ENCODE assay signal across 23 cellular contexts in the genomic region with DNA sequence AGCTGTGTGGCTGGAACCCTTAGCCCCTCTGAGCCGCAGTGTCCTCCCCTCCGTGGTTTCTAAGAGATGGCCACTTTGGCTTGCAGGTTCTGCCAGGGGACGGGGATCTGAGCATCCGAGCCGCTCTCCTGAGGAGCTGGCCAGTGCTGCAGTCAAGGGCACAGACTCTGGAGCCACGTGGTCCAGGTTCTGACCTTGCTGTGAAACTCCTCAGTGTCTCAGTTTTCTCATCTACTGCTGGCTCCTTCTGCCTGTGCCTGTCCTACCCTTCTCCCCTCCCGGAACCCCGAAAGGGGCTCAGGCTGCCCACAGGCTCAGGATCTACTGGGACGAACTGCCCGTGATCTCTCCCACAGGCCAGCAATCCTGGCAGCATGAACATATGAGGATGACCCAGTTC.
A peak's percentile ranks its signal among the peaks of the same experiment; 100 is the strongest.
DNase-seq lines count a peak whose midpoint lies in the region; ATAC-seq, FAIRE-seq and TF ChIP-seq lines count a peak whose summit lies in the region.
"Had no signal": no experiment of that assay in that cellular context is flagged by ENCODE, and none has a peak within 500 bp of the region (broad histone marks: within the 10 kb centered on the region; RNA-seq: fewer than 3 reads in every experiment).

No MANE protein-coding gene starts in this region.

- H3K14ac ChIP-seq in H1 (ENCODE audit: insufficient read length), result no peak overlapping the region

- no peak overlapping the region for H4K5ac ChIP-seq in H1 (ENCODE audit: insufficient read length, low read depth, low read length)

- no peak overlapping the region for H3K56ac ChIP-seq in H1 (replicated peaks; ENCODE audit: insufficient read length, low read depth, low read length)

- H3K23ac ChIP-seq in H1 (ENCODE audit: insufficient read length), result no peak overlapping the region

- H3K4ac ChIP-seq in H1 (replicated peaks; ENCODE audit: insufficient read length, low read depth, low read length), result no peak overlapping the region

- no peak for TF ChIP-seq POLR2A in H1 (IDR thresholded peaks at IDR 0.05; ENCODE audit: control extremely low read depth in 1 of 2, low read depth in 2 of 2, low read length in 2 of 2)
- TF ChIP-seq POLR2A in testis (IDR thresholded peaks at IDR 0.05), result no peak
- TF ChIP-seq POLR2A in gastroesophageal sphincter (IDR thresholded peaks at IDR 0.05), result no peak

- no peaks in the 10 kb centered on the region for H3K36me3 Mint-ChIP-seq in activated naive CD4-positive, alpha-beta T cell treated with anti-CD3 and anti-CD28 coated beads, Interleukin-2, amount 50 U/mL, for 24 hours
- H3K36me3 Mint-ChIP-seq in activated naive CD4-positive, alpha-beta T cell treated with anti-CD3 and anti-CD28 coated beads, Interleukin-2, amount 50 U/mL, for 72 hours, result no peaks in the 10 kb centered on the region
- H3K36me3 Mint-ChIP-seq in neural progenitor cell, result peaks cover 9% of the 10 kb centered on the region
- H3K36me3 Mint-ChIP-seq: CD8-positive, alpha-beta T cell had no signal

- no peak overlapping the region for H2BK20ac ChIP-seq in H1 (ENCODE audit: low read length)

- H3K4me1 Mint-ChIP-seq in activated naive CD4-positive, alpha-beta T cell treated with anti-CD3 and anti-CD28 coated beads, Interleukin-2, amount 50 U/mL, for 24 hours, result peaks cover 14% of the 10 kb centered on the region
- peaks cover 28% of the 10 kb centered on the region for H3K4me1 Mint-ChIP-seq in neural progenitor cell
- H3K4me1 Mint-ChIP-seq: B cell had no signal

- FAIRE-seq in H1 (lab: Jason Lieb, UNC), result no peak
- FAIRE-seq: A549, D721Med, G401.6, GM19239 had no signal

- H3K27ac Mint-ChIP-seq in activated naive CD4-positive, alpha-beta T cell treated with anti-CD3 and anti-CD28 coated beads, Interleukin-2, amount 50 U/mL, for 24 hours, result peak overlapping the region; percentile 76
- H3K27ac Mint-ChIP-seq in activated naive CD4-positive, alpha-beta T cell treated with anti-CD3 and anti-CD28 coated beads, Interleukin-2, amount 50 U/mL, for 72 hours, result no peak overlapping the region
- H3K27ac Mint-ChIP-seq in neural progenitor cell, result peak overlapping the region; percentile 33
- H3K27ac Mint-ChIP-seq: B cell; CD4-positive, alpha-beta T cell; CD8-positive, alpha-beta T cell had no signal

- no peak overlapping the region for H2AFZ ChIP-seq in H1 (ENCODE audit: low read length)
- H2AFZ ChIP-seq in neural progenitor cell (replicated peaks), result no peak overlapping the region

- H3K27me3 ChIP-seq in H1 (replicated peaks in 1 of 4; ENCODE audit: control insufficient read depth in 3 of 4, extremely low read depth in 1 of 4, insufficient read depth in 3 of 4, low read length in 3 of 4) (no peaks in the 10 kb centered on the region; a peak in 3 of 7 replicates), neural progenitor cell (no peaks in the 10 kb centered on the region), testis (no peaks in the 10 kb centered on the region), gastroesophageal sphincter (no peaks in the 10 kb centered on the region)

- no peaks in the 10 kb centered on the region for H3F3A ChIP-seq in neural progenitor cell (ENCODE audit: low read depth)

- TF ChIP-seq RAD21 in H1 (IDR thresholded peaks at IDR 0.05 in 1 of 2, conservative IDR thresholded peaks at IDR 0.05 in 1 of 2; ENCODE audit: low read depth in 2 of 2, low read length in 2 of 2), result no peak

- H3K79me1 ChIP-seq in H1 (ENCODE audit: low read depth, low read length), result no peaks in the 10 kb centered on the region

- POLR2A ChIA-PET in H1 (lab: Charles Lee; ENCODE audit: partially characterized antibody), result no interaction called here

- H2AK5ac ChIP-seq in H1 (ENCODE audit: low read depth, low read length), result no peak overlapping the region

- no peak overlapping the region for H2BK12ac ChIP-seq in H1 (ENCODE audit: low read depth, low read length)

- intact Hi-C loops in testis (cut with DNase I; ENCODE audit: low total_unique reads), result no loop called here

- CTCF ChIA-PET in H1 (lab: Charles Lee; ENCODE audit: partially characterized antibody), result interaction anchor here (1.6 to 13.0 kb wide), 4 partner anchors 19 to 94 kb away, joined by 6 to 173 read pairs (median 67); no protein-coding TSS in a partner anchor

- no peak overlapping the region for H3K4me3 Mint-ChIP-seq in activated naive CD4-positive, alpha-beta T cell treated with anti-CD3 and anti-CD28 coated beads, Interleukin-2, amount 50 U/mL, for 24 hours
- no peak overlapping the region for H3K4me3 Mint-ChIP-seq in neural progenitor cell
- H3K4me3 Mint-ChIP-seq: B cell; CD4-positive, alpha-beta T cell; CD8-positive, alpha-beta T cell had no signal

- H3K4me1 ChIP-seq in H1 (replicated peaks in 1 of 4; ENCODE audit: control insufficient read depth in 3 of 4, insufficient read depth in 4 of 4, low read length in 3 of 4) (no peaks in the 10 kb centered on the region), neural progenitor cell (no peaks in the 10 kb centered on the region), testis (peaks cover 4% of the 10 kb centered on the region), gastroesophageal sphincter (peaks cover 0 to 9% (median 0%) of the 10 kb centered on the region in 3 donors)
- H3K4me1 ChIP-seq: A549, Caco-2 had no signal

- no peaks in the 10 kb centered on the region for H4K20me1 ChIP-seq in H1 (replicated peaks in 1 of 2; ENCODE audit: control insufficient read depth in 1 of 2, insufficient read depth in 2 of 2, low read length in 2 of 2)
- peaks cover 3% of the 10 kb centered on the region for H4K20me1 ChIP-seq in neural progenitor cell (ENCODE audit: low read depth)

- H4K8ac ChIP-seq in H1 (ENCODE audit: extremely low read depth, insufficient read depth, low read length), result peak overlapping the region; percentile 71; the same call in 1 of the 2 replicates

- H3K23me2 ChIP-seq in H1 (ENCODE audit: low read depth, low read length), result 0 out of 2 replicates have a peak, but pooled peaks cover 1% of the 10 kb centered on the region

- H3K36me3 ChIP-seq in H1 (ENCODE audit: control insufficient read depth in 2 of 4, insufficient read depth in 4 of 4, low read length in 3 of 4), result no peaks in the 10 kb centered on the region
- no peaks in the 10 kb centered on the region for H3K36me3 ChIP-seq in neural progenitor cell
- no peaks in the 10 kb centered on the region for H3K36me3 ChIP-seq in testis (ENCODE audit: low read depth, missing control alignments)
- H3K36me3 ChIP-seq in gastroesophageal sphincter, result peaks cover 0 to 87% of the 10 kb centered on the region in 2 donors
- H3K36me3 ChIP-seq: BLaER1 treated with 17β-estradiol and CSF1 and Interleukin-3, amounts not matched to agents 10 nM and 100 nM had no signal

- H3K27me3 Mint-ChIP-seq in activated naive CD4-positive, alpha-beta T cell treated with anti-CD3 and anti-CD28 coated beads, Interleukin-2, amount 50 U/mL, for 24 hours, result peaks cover 5% of the 10 kb centered on the region
- peaks cover 6% of the 10 kb centered on the region for H3K27me3 Mint-ChIP-seq in neural progenitor cell (ENCODE audit: insufficient read depth, low read depth)

- H2BK15ac ChIP-seq in H1 (ENCODE audit: low read length), result no peak overlapping the region

- H3K9ac ChIP-seq in H1 (replicated peaks in 1 of 4; ENCODE audit: extremely low read depth in 1 of 4, low read depth in 3 of 4, low read length in 3 of 4) (no peak overlapping the region), neural progenitor cell (no peak overlapping the region)
- H3K9ac ChIP-seq: BLaER1 treated with 17β-estradiol and CSF1 and Interleukin-3, amounts not matched to agents 10 nM and 100 nM had no signal

- DNase-seq in activated naive CD4-positive, alpha-beta T cell treated with anti-CD3 and anti-CD28 coated beads, Interleukin-2, amount 50 U/mL, for 72 hours (ENCODE audit: low spot score in 2 of 2), result no peak
- DNase-seq in H1 (ENCODE audit: low read depth in 1 of 2, low spot score in 2 of 2) (no peak), neural progenitor cell (ENCODE audit: low spot score) (no peak), testis (peak; percentile 45)
- DNase-seq: AML-193; Caco-2; Calu3; CD4-positive, alpha-beta T cell; CD8-positive, alpha-beta T cell; DMS79 treated with DMSO at 0.1 percent for 48 hours; GF-D8 had no signal

- H3K9me3 ChIP-seq in H1 (ENCODE audit: insufficient read depth in 2 of 2, low read depth in 1 of 2, low read length in 1 of 2), result no peaks in the 10 kb centered on the region
- no peaks in the 10 kb centered on the region for H3K9me3 ChIP-seq in neural progenitor cell (ENCODE audit: low read depth)
- H3K9me3 ChIP-seq in testis, result no peaks in the 10 kb centered on the region
- H3K9me3 ChIP-seq in gastroesophageal sphincter, result no peaks in the 10 kb centered on the region
- H3K9me3 ChIP-seq: A549; BLaER1 treated with 17β-estradiol and CSF1 and Interleukin-3, amounts not matched to agents 10 nM and 100 nM; Caco-2 had no signal

- H2BK5ac ChIP-seq in H1 (ENCODE audit: low read depth, low read length), result no peak overlapping the region

- H3K27ac ChIP-seq in H1 (ENCODE audit: low read depth, low read length) (no peak overlapping the region), neural progenitor cell (no peak overlapping the region), testis (no peak overlapping the region), gastroesophageal sphincter (no peak overlapping the region)
- H3K27ac ChIP-seq: 22Rv1; A549; BLaER1 treated with 17β-estradiol and CSF1 and Interleukin-3, amounts not matched to agents 10 nM and 100 nM; C4-2B had no signal

- H3K18ac ChIP-seq in H1 (ENCODE audit: extremely low read depth, low read length), result no peak overlapping the region

- H3K79me2 ChIP-seq in H1 (ENCODE audit: control insufficient read depth in 1 of 2, insufficient read depth in 2 of 2, low read length in 2 of 2), result no peaks in the 10 kb centered on the region
- no peaks in the 10 kb centered on the region for H3K79me2 ChIP-seq in neural progenitor cell (ENCODE audit: low read depth)

- TF ChIP-seq EP300 in H1 (IDR thresholded peaks at IDR 0.05; ENCODE audit: borderline replicate concordance in 1 of 2, low read depth in 2 of 2, low read length in 2 of 2) (no peak), gastroesophageal sphincter (IDR thresholded peaks at IDR 0.05) (no peak)

- H3K4me3 ChIP-seq in H1 (ENCODE audit: extremely low read depth in 1 of 4, insufficient read depth in 2 of 4, low read depth in 3 of 4, low read length in 4 of 4), result no peak overlapping the region
- no peak overlapping the region for H3K4me3 ChIP-seq in neural progenitor cell
- H3K4me3 ChIP-seq in testis, result no peak overlapping the region
- H3K4me3 ChIP-seq in gastroesophageal sphincter, result no peak overlapping the region
- H3K4me3 ChIP-seq: A549; BLaER1 treated with 17β-estradiol and CSF1 and Interleukin-3, amounts not matched to agents 10 nM and 100 nM had no signal

- no peak overlapping the region for H2BK120ac ChIP-seq in H1 (replicated peaks; ENCODE audit: low read depth, low read length)

- H4K91ac ChIP-seq in H1 (replicated peaks; ENCODE audit: insufficient read length, low read length), result no peak overlapping the region

- WGBS in H1 (ENCODE audit: extremely low coverage in 1 of 2, insufficient coverage in 1 of 2, insufficient read length in 1 of 2, insufficient replicate concordance in 2 of 2, low coverage in 1 of 2, low lambda C conversion rate in 2 of 2, missing lambda C conversion rate in 1 of 2), 2 experiments, result 95% methylated on average over 10 of the region's 10 CpGs; no CpG with 5 or more reads in 1 of the 2 experiments
- 76 to 86% methylated on average over 7 to 10 of the region's 10 CpGs for WGBS in testis, 2 donors
- 94% methylated on average over 2 of the region's 10 CpGs; no CpG with 5 or more reads in 1 of the 2 donors for WGBS in gastroesophageal sphincter (ENCODE audit: low coverage in 1 of 2), 2 donors

- no peaks in the 10 kb centered on the region for H3K9me3 Mint-ChIP-seq in activated naive CD4-positive, alpha-beta T cell treated with anti-CD3 and anti-CD28 coated beads, Interleukin-2, amount 50 U/mL, for 24 hours
- no peaks in the 10 kb centered on the region for H3K9me3 Mint-ChIP-seq in activated naive CD4-positive, alpha-beta T cell treated with anti-CD3 and anti-CD28 coated beads, Interleukin-2, amount 50 U/mL, for 72 hours
- no peaks in the 10 kb centered on the region for H3K9me3 Mint-ChIP-seq in neural progenitor cell
- H3K9me3 Mint-ChIP-seq: CD4-positive, alpha-beta T cell; CD8-positive, alpha-beta T cell had no signal

- no peak for ATAC-seq in activated naive CD4-positive, alpha-beta T cell treated with anti-CD3 and anti-CD28 coated beads, Interleukin-2, amount 50 U/mL, for 72 hours
- no peak for ATAC-seq in gastroesophageal sphincter
- no peak for ATAC-seq in HG02798 (IDR thresholded peaks at IDR 0.05; ENCODE audit: poor library complexity, unreplicated experiment)
- no peak for ATAC-seq in HG03442 (IDR thresholded peaks at IDR 0.05; ENCODE audit: unreplicated experiment)
- ATAC-seq: A549; CD8-positive, alpha-beta T cell had no signal

- H3K4me2 ChIP-seq in H1 (ENCODE audit: insufficient read depth in 1 of 2, low read depth in 2 of 2, low read length in 2 of 2) (no peak overlapping the region), neural progenitor cell (no peak overlapping the region)
- H3K4me2 ChIP-seq: A549; BLaER1 treated with 17β-estradiol and CSF1 and Interleukin-3, amounts not matched to agents 10 nM and 100 nM had no signal

- no peak for TF ChIP-seq CTCF in H1 (IDR thresholded peaks at IDR 0.05; ENCODE audit: control extremely low read depth in 1 of 3, insufficient read depth in 1 of 3, low read depth in 1 of 3, low read length in 3 of 3)
- no peak for TF ChIP-seq CTCF in neural progenitor cell (IDR thresholded peaks at IDR 0.05)
- no peak for TF ChIP-seq CTCF in testis (IDR thresholded peaks at IDR 0.05)
- TF ChIP-seq CTCF in gastroesophageal sphincter (IDR thresholded peaks at IDR 0.05), result no peak

Comparison
In these comparisons a context has a peak if more than half of its experiments do, and no peak if none do; other contexts are left out.
1. H3K27ac Mint-ChIP-seq: peak in activated naive CD4-positive, alpha-beta T cell treated with anti-CD3 and anti-CD28 coated beads, Interleukin-2, amount 50 U/mL, for 24 hours (single experiment) and neural progenitor cell (single experiment); none in activated naive CD4-positive, alpha-beta T cell treated with anti-CD3 and anti-CD28 coated beads, Interleukin-2, amount 50 U/mL, for 72 hours (0 of 2).